In the genomic region with DNA sequence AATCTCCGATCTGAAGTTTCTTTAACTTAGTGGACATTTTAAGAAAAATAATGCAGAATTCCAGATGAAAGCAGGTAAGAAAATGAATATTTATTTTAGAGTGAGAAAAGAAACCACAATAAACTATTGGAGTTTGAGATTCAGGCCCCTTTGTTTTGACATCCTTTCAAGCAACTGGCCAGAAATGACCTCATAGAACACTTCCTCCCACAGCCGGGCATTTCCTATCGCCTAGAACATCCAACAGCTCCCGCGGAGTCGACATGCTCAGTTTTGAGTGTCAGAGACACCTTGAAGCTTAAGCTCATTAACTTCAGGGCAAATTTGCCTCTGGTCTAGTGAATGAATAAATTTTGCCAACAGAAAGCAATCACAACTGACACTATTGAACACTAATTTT, we compare ENCODE assay signal across 24 cellular contexts.
"Had no signal": no experiment of that assay in that cellular context is flagged by ENCODE, and none has a peak within 500 bp of the region (broad histone marks: within the 10 kb centered on the region; RNA-seq: fewer than 3 reads in every experiment).

No MANE protein-coding gene starts in this region.

- H3K9me3 ChIP-seq: ascending aorta had no signal

- ATAC-seq: activated naive CD4-positive, alpha-beta T cell treated with anti-CD3 and anti-CD28 coated beads, Interleukin-2, amount 50 U/mL, for 72 hours; activated T-cell treated with anti-CD3 and anti-CD28 coated beads, Interleukin-2, amount 50 U/mL, for 72 hours; esophagus mucosa; WTC11 had no signal

- H3K36me3 Mint-ChIP-seq: activated naive CD4-positive, alpha-beta T cell treated with anti-CD3 and anti-CD28 coated beads, Interleukin-2, amount 10 ng/mL, durations not matched to agents 7 days and 5 days; activated naive CD8-positive, alpha-beta T cell treated with anti-CD3 and anti-CD28 coated beads, Interleukin-2, amount 10 ng/mL, durations not matched to agents 7 days and 5 days had no signal

- H3K4me1 ChIP-seq: ascending aorta had no signal

- H3K27me3 ChIP-seq: ascending aorta, brain microvascular endothelial cell had no signal

- DNase-seq: activated CD4-positive, alpha-beta memory T cell treated with anti-CD3 and anti-CD28 coated beads, Interleukin-2, amount 10 ng/mL, durations not matched to agents 7 days and 5 days; activated CD4-positive, alpha-beta T cell treated with anti-CD3 and anti-CD28 coated beads for 1 hour; activated CD4-positive, alpha-beta T cell treated with anti-CD3 and anti-CD28 coated beads for 4 hours; activated CD4-positive, alpha-beta T cell treated with anti-CD3 and anti-CD28 coated beads, Interleukin-2, amount 10 ng/mL, durations not matched to agents 7 days and 5 days; activated CD4-positive, alpha-beta T cell treated with anti-CD3 and anti-CD28 coated beads, Interleukin-2, amount 50 U/mL, for 4 hours; activated CD8-positive, alpha-beta memory T cell treated with anti-CD3 and anti-CD28 coated beads, Interleukin-2, amount 50 U/mL, for 48 hours; activated gamma-delta T cell; activated naive CD4-positive, alpha-beta T cell; activated naive CD4-positive, alpha-beta T cell treated with anti-CD3 and anti-CD28 coated beads, Interleukin-2, amount 10 ng/mL, durations not matched to agents 7 days and 5 days; activated naive CD8-positive, alpha-beta T cell treated with anti-CD3 and anti-CD28 coated beads, Interleukin-2, amount 10 ng/mL, durations not matched to agents 7 days and 5 days; activated T-cell treated with anti-CD3 and anti-CD28 coated beads for 4 hours; activated T-cell treated with anti-CD3 and anti-CD28 coated beads, Interleukin-2, amount 50 U/mL, for 24 hours; activated T-cell treated with anti-CD3 and anti-CD28 coated beads, Interleukin-2, amount 50 U/mL, for 72 hours; brain microvascular endothelial cell; cortex of kidney; effector CD8-positive, alpha-beta T cell; foreskin fibroblast; glutamatergic neuron; T-helper 2 cell had no signal

- H3K9me3 Mint-ChIP-seq: activated CD4-positive, alpha-beta memory T cell treated with anti-CD3 and anti-CD28 coated beads, Interleukin-2, amount 10 ng/mL, durations not matched to agents 7 days and 5 days; activated CD4-positive, alpha-beta T cell treated with anti-CD3 and anti-CD28 coated beads, Interleukin-2, amount 10 ng/mL, durations not matched to agents 7 days and 5 days; activated naive CD4-positive, alpha-beta T cell treated with anti-CD3 and anti-CD28 coated beads, Interleukin-2, amount 10 ng/mL, durations not matched to agents 7 days and 5 days; activated naive CD8-positive, alpha-beta T cell treated with anti-CD3 and anti-CD28 coated beads, Interleukin-2, amount 10 ng/mL, durations not matched to agents 7 days and 5 days; activated T-cell treated with anti-CD3 and anti-CD28 coated beads, Interleukin-2, amount 50 U/mL, for 24 hours; activated T-cell treated with anti-CD3 and anti-CD28 coated beads, Interleukin-2, amount 50 U/mL, for 72 hours; central memory CD8-positive, alpha-beta T cell had no signal

- H3K36me3 ChIP-seq: ascending aorta, brain microvascular endothelial cell had no signal

- H3K4me1 Mint-ChIP-seq: activated CD4-positive, alpha-beta memory T cell treated with anti-CD3 and anti-CD28 coated beads, Interleukin-2, amount 10 ng/mL, durations not matched to agents 7 days and 5 days; activated CD4-positive, alpha-beta T cell treated with anti-CD3 and anti-CD28 coated beads, Interleukin-2, amount 10 ng/mL, durations not matched to agents 7 days and 5 days; activated naive CD4-positive, alpha-beta T cell treated with anti-CD3 and anti-CD28 coated beads, Interleukin-2, amount 10 ng/mL, durations not matched to agents 7 days and 5 days; activated naive CD8-positive, alpha-beta T cell treated with anti-CD3 and anti-CD28 coated beads, Interleukin-2, amount 10 ng/mL, durations not matched to agents 7 days and 5 days; central memory CD8-positive, alpha-beta T cell had no signal

- H3K27ac Mint-ChIP-seq: activated CD4-positive, alpha-beta memory T cell treated with anti-CD3 and anti-CD28 coated beads, Interleukin-2, amount 10 ng/mL, durations not matched to agents 7 days and 5 days; activated CD4-positive, alpha-beta T cell treated with anti-CD3 and anti-CD28 coated beads, Interleukin-2, amount 10 ng/mL, durations not matched to agents 7 days and 5 days; activated naive CD4-positive, alpha-beta T cell treated with anti-CD3 and anti-CD28 coated beads, Interleukin-2, amount 10 ng/mL, durations not matched to agents 7 days and 5 days; activated naive CD4-positive, alpha-beta T cell treated with anti-CD3 and anti-CD28 coated beads, Interleukin-2, amount 50 U/mL, for 72 hours; activated naive CD8-positive, alpha-beta T cell treated with anti-CD3 and anti-CD28 coated beads, Interleukin-2, amount 10 ng/mL, durations not matched to agents 7 days and 5 days; activated T-cell treated with anti-CD3 and anti-CD28 coated beads, Interleukin-2, amount 50 U/mL, for 24 hours; activated T-cell treated with anti-CD3 and anti-CD28 coated beads, Interleukin-2, amount 50 U/mL, for 72 hours; WTC11 had no signal

- H3K27ac ChIP-seq: ascending aorta, brain microvascular endothelial cell had no signal

- H3K4me3 Mint-ChIP-seq: activated CD4-positive, alpha-beta memory T cell treated with anti-CD3 and anti-CD28 coated beads, Interleukin-2, amount 10 ng/mL, durations not matched to agents 7 days and 5 days; activated CD4-positive, alpha-beta T cell treated with anti-CD3 and anti-CD28 coated beads, Interleukin-2, amount 10 ng/mL, durations not matched to agents 7 days and 5 days; activated naive CD4-positive, alpha-beta T cell treated with anti-CD3 and anti-CD28 coated beads, Interleukin-2, amount 10 ng/mL, durations not matched to agents 7 days and 5 days; activated naive CD8-positive, alpha-beta T cell treated with anti-CD3 and anti-CD28 coated beads, Interleukin-2, amount 10 ng/mL, durations not matched to agents 7 days and 5 days; activated T-cell treated with anti-CD3 and anti-CD28 coated beads, Interleukin-2, amount 50 U/mL, for 24 hours; activated T-cell treated with anti-CD3 and anti-CD28 coated beads, Interleukin-2, amount 50 U/mL, for 72 hours; central memory CD8-positive, alpha-beta T cell; WTC11 had no signal

- H3K4me3 ChIP-seq: ascending aorta had no signal

- H3K27me3 Mint-ChIP-seq: activated CD4-positive, alpha-beta memory T cell treated with anti-CD3 and anti-CD28 coated beads, Interleukin-2, amount 10 ng/mL, durations not matched to agents 7 days and 5 days; activated CD4-positive, alpha-beta T cell treated with anti-CD3 and anti-CD28 coated beads, Interleukin-2, amount 10 ng/mL, durations not matched to agents 7 days and 5 days; activated naive CD4-positive, alpha-beta T cell treated with anti-CD3 and anti-CD28 coated beads, Interleukin-2, amount 10 ng/mL, durations not matched to agents 7 days and 5 days; activated naive CD8-positive, alpha-beta T cell treated with anti-CD3 and anti-CD28 coated beads, Interleukin-2, amount 10 ng/mL, durations not matched to agents 7 days and 5 days; activated T-cell treated with anti-CD3 and anti-CD28 coated beads, Interleukin-2, amount 50 U/mL, for 24 hours; central memory CD8-positive, alpha-beta T cell had no signal
